1 cellular context compared by ENCODE assay signal in the genomic region with DNA sequence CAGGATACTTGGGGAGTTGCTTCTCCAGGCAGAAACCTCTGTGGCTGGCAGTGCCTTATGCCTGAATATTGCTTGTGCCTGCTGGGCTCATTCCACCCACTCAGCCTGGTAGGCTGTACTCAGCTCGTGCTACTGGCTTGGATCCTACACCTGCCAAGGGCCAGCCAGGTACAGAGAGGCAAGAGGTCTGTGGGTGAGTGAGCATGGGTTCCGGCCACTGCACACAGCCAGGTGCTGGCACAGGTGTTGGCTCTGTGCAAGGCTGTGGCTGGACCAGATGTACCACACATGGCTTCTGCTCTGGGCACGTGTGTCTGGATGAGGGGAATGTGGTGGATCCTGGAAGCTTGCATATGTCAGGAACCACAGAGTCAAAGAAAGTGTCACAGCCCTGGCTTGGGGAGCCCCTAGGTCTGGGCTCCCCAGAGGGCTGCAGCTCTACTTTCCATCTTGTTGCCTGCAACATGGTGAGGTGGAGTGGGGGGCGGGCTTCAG.
TF ChIP-seq lines count a peak whose summit lies in the region.

No MANE protein-coding gene starts in this region.

TF ChIP-seq in HepG2, 621 proteins besides CTCF, POLR2A, EP300 and RAD21:
- TF ChIP-seq, protein P1, sequence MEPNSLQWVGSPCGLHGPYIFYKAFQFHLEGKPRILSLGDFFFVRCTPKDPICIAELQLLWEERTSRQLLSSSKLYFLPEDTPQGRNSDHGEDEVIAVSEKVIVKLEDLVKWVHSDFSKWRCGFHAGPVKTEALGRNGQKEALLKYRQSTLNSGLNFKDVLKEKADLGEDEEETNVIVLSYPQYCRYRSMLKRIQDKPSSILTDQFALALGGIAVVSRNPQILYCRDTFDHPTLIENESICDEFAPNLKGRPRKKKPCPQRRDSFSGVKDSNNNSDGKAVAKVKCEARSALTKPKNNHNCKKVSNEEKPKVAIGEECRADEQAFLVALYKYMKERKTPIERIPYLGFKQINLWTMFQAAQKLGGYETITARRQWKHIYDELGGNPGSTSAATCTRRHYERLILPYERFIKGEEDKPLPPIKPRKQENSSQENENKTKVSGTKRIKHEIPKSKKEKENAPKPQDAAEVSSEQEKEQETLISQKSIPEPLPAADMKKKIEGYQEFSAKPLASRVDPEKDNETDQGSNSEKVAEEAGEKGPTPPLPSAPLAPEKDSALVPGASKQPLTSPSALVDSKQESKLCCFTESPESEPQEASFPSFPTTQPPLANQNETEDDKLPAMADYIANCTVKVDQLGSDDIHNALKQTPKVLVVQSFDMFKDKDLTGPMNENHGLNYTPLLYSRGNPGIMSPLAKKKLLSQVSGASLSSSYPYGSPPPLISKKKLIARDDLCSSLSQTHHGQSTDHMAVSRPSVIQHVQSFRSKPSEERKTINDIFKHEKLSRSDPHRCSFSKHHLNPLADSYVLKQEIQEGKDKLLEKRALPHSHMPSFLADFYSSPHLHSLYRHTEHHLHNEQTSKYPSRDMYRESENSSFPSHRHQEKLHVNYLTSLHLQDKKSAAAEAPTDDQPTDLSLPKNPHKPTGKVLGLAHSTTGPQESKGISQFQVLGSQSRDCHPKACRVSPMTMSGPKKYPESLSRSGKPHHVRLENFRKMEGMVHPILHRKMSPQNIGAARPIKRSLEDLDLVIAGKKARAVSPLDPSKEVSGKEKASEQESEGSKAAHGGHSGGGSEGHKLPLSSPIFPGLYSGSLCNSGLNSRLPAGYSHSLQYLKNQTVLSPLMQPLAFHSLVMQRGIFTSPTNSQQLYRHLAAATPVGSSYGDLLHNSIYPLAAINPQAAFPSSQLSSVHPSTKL (CRISPR knock-in tag; IDR thresholded peaks at IDR 0.05), result no peak
- TF ChIP-seq, protein P2, sequence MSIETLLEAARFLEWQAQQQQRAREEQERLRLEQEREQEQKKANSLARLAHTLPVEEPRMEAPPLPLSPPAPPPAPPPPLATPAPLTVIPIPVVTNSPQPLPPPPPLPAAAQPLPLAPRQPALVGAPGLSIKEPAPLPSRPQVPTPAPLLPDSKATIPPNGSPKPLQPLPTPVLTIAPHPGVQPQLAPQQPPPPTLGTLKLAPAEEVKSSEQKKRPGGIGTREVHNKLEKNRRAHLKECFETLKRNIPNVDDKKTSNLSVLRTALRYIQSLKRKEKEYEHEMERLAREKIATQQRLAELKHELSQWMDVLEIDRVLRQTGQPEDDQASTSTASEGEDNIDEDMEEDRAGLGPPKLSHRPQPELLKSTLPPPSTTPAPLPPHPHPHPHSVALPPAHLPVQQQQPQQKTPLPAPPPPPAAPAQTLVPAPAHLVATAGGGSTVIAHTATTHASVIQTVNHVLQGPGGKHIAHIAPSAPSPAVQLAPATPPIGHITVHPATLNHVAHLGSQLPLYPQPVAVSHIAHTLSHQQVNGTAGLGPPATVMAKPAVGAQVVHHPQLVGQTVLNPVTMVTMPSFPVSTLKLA (IDR thresholded peaks at IDR 0.05), result peak; percentile 92
